ENCODE assay signal across 8 cellular contexts in the genomic region with DNA sequence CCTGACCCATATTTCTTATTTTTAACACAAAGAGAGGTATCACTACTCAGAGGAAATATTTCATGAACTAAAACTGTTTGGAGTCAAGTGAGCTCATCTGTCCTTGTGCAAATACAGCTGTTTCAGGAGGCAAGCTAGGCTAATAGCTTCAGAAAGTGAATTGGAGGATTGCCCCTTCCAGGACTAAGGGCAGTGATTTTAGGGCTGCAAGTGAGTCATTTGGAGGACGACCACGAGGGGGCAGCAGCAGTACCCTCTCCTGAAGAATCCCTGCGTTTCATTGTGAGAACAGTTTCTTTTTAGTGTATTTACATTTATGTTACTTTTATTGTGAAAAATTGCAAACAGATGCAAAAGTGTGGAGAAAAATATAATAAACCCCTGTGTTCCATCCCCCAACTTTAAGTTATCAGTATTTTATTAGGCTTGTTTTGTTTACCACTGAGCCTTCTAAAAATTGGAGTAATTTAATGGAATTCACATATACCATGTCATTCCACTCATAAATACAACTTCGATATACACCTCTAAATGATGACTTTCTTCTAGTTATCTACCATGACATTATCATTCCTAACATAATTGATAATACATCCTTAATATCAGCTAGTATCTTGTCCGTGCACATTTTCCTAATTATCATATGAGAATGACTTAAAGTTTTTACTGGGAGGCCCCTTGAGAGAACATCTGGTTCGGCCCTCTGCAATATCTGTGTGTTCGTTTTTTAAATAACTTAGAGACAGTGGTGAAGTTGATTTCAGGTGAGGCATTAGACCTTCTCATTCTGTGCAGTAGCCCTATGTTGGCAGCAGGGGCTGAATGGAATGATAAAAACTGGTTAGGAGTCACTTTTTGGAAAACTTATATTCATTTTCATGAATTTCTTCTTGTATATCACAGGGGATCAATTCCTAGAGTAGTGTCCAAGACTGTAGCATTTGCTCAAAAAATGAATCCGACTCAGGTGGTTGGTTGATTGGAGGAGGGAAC. TPM values are rescaled to one million over a fixed set of nuclear protein-coding genes. Genes with fewer than 3 reads are reported as not detected.
DNase-seq lines count a peak whose midpoint lies in the region; ATAC-seq, FAIRE-seq and TF ChIP-seq lines count a peak whose summit lies in the region.

No MANE protein-coding gene starts in this region.

- H3K9ac ChIP-seq in K562 (ENCODE audit: insufficient read depth in 1 of 2, low read depth in 2 of 2, low read length in 2 of 2): no peak overlapping the region

- H3K9me1 ChIP-seq in K562 (ENCODE audit: control insufficient read depth, insufficient read depth, low read length): no peaks in the 10 kb centered on the region

- peak; percentile 4 to 63 for DNase-seq in NCI-H524 (lab: John Stamatoyannopoulos, UW)
- DNase-seq in NCI-H524 treated with DMSO at 0.1 percent for 48 hours (lab: John Stamatoyannopoulos, UW): no peak
- peak; percentile 77 for DNase-seq in NCI-H146 treated with DMSO at 0.1 percent for 48 hours (lab: John Stamatoyannopoulos, UW; ENCODE audit: unreplicated experiment)
- DNase-seq in UCSD-AML1 (lab: John Stamatoyannopoulos, UW; ENCODE audit: unreplicated experiment): peak; percentile 75
- peak; percentile 61 to 73 (median 66) for DNase-seq in K562 (ENCODE audit: extremely low read depth in 1 of 4, low spot score in 3 of 4)
- DNase-seq in iPS DF 6.9 (ENCODE audit: low read depth, low spot score): peak; percentile 70
- DNase-seq in stimulated activated CD4-positive, alpha-beta T cell treated with anti-CD3 and anti-CD28 coated beads, Interleukin-12 subunit alpha, Interleukin-12 subunit beta, amount 100 ng/mL, for 24 hours (ENCODE audit: low read depth in 2 of 2): peak; percentile 51 to 79

- no peak for TF ChIP-seq EP300 in K562 (IDR thresholded peaks at IDR 0.05; ENCODE audit: low read length)

- peak; percentile 68 for FAIRE-seq in K562 (lab: Jason Lieb, UNC)

- peak; percentile 60 to 73 for TF ChIP-seq RAD21 in K562 (CRISPR knock-in tag; conservative IDR thresholded peaks at IDR 0.05 in 1 of 2, IDR thresholded peaks at IDR 0.05 in 1 of 2)

- no peaks in the 10 kb centered on the region for H3K79me2 ChIP-seq in K562 (ENCODE audit: control insufficient read depth, insufficient read depth, low read length)

- no peaks in the 10 kb centered on the region for H3K27me3 ChIP-seq in K562 (ENCODE audit: control insufficient read depth in 2 of 2, insufficient read depth in 2 of 2, low read length in 2 of 2)
- no peaks in the 10 kb centered on the region for H3K27me3 ChIP-seq in iPS DF 6.9 (ENCODE audit: control insufficient read depth, insufficient read depth, low read length)

- H3K4me3 ChIP-seq in K562 (no peak overlapping the region), iPS DF 6.9 (ENCODE audit: low read length) (no peak overlapping the region)

- TF ChIP-seq POLR2A in K562 (conservative IDR thresholded peaks at IDR 0.05): no peak

- intact Hi-C loops in K562 (cut with micrococcal nuclease): loop anchor here (2.0 kb wide), 1 partner anchor 33 kb away; no protein-coding TSS in a partner anchor

- WGBS in K562 (ENCODE audit: insufficient coverage, low coverage, missing lambda C conversion rate): 27% methylated on average over 8 of the region's 8 CpGs
- 100% methylated on average over 1 of the region's 8 CpGs for WGBS in iPS DF 6.9 (ENCODE audit: insufficient coverage, insufficient read length)

- POLR2A ChIA-PET in K562 (lab: Yijun Ruan, JAX): no interaction called here

- no peak overlapping the region for H3K4me2 ChIP-seq in K562 (ENCODE audit: insufficient read depth, low read length)

- in situ Hi-C loops in K562 (cut with MboI): loop anchor here (5.0 kb wide), 1 partner anchor 36 kb away; a partner anchor contains a TSS

- H3K4me1 ChIP-seq in K562 (replicated peaks in 1 of 2; ENCODE audit: control insufficient read depth in 2 of 2, insufficient read depth in 2 of 2, low read length in 2 of 2) (peaks cover 0 to under 1% of the 10 kb centered on the region in 2 experiments; a peak in 1 of 5 replicates), iPS DF 6.9 (ENCODE audit: control insufficient read depth, insufficient read depth, low read length) (no peaks in the 10 kb centered on the region)

- peak; percentile 73 to 74 (median 73) for TF ChIP-seq CTCF in K562 (IDR thresholded peaks at IDR 0.05 in 2 of 3, conservative IDR thresholded peaks at IDR 0.05 in 1 of 3; ENCODE audit: insufficient read depth in 2 of 3, low read depth in 1 of 3, low read length in 3 of 3)

- H3K27ac ChIP-seq in K562 (ENCODE audit: extremely low read depth, low read depth, low read length) (no peak overlapping the region), iPS DF 6.9 (ENCODE audit: low read length) (no peak overlapping the region)

- BruUV-seq in K562 (replicated peaks; lab: Mats Ljungman, UMichigan): no TSS peak

- CTCF ChIA-PET in K562 (lab: Yijun Ruan, JAX; ENCODE audit: low intra/inter-chr PET ratio): interaction anchor here (2.3 kb wide), 1 partner anchor 32 kb away, joined by 18 read pairs; no protein-coding TSS in a partner anchor

- H3K36me3 ChIP-seq in K562 (ENCODE audit: control insufficient read depth, insufficient read depth, low read length) (peaks cover 52% of the 10 kb centered on the region), iPS DF 6.9 (ENCODE audit: control insufficient read depth, insufficient read depth, low read length) (peaks cover 6% of the 10 kb centered on the region; the same call in 1 of the 2 replicates)

- H4K20me1 ChIP-seq in K562 (replicated peaks; ENCODE audit: control insufficient read depth, insufficient read depth, low read length): no peaks in the 10 kb centered on the region

- ATAC-seq in K562 (peak; percentile 79), GM21737 (IDR thresholded peaks at IDR 0.05; ENCODE audit: unreplicated experiment) (no peak)

- H2AFZ ChIP-seq in K562 (ENCODE audit: low read depth, low read length): no peak overlapping the region

- H3K9me3 ChIP-seq in K562 (replicated peaks; ENCODE audit: control insufficient read depth, insufficient read depth, low read depth, low read length) (no peaks in the 10 kb centered on the region), iPS DF 6.9 (ENCODE audit: control insufficient read depth, insufficient read depth, low read length) (no peaks in the 10 kb centered on the region)

RNA-seq across cellular contexts. Expression of a gene that starts 13.7 kb away (rescaled TPM):
- total RNA-seq in K562 (2011; cell fraction: chromatin; rRNA removed; ENCODE audit: low replicate concordance): 4.7 and 7.3 TPM in 2 replicates
- total RNA-seq in K562 (2011; cell fraction: nucleolus; rRNA removed): 4.7 and 4.9 TPM in 2 replicates
- 4.8 and 7.8 TPM in 2 replicates for total RNA-seq in K562 (2011; cell fraction: nucleoplasm; rRNA removed)
- 2.9 and 4.0 TPM in 2 replicates for total RNA-seq in K562 (2014; rRNA removed)
- total RNA-seq in K562 (2014; rRNA removed; fragmentation: Illumina TruSeq; extraction: Trizol): 1.9 and 2.1 TPM in 2 replicates
- total RNA-seq in K562 (2015; rRNA removed; fragmentation: Illumina TruSeq; extraction: Trizol): 2.4 and 2.5 TPM in 2 replicates
- total RNA-seq in K562 (2021): 6.6 and 6.8 TPM in 2 replicates
- polyA plus RNA-seq in K562 (2011; rRNA removed): 2.3 and 3.2 TPM in 2 replicates
- polyA plus RNA-seq in K562 (2011; cell fraction: cytosol; rRNA removed): 1.6 and 2.1 TPM in 2 replicates
- polyA plus RNA-seq in K562 (2011; cell fraction: nucleus; rRNA removed): 4.8 and 7.3 TPM in 2 replicates
- 5.1 and 6.6 TPM in 2 replicates for polyA plus RNA-seq in K562 (2012)
- 5.7 and 7.5 TPM in 2 replicates for polyA plus RNA-seq in K562 (2014; fragmentation: Illumina TruSeq; extraction: Trizol)
- 1 to 10 TPM; 1.0 to 1.1 TPM for polyA plus RNA-seq in K562 (2014; fragmentation: Nextera tagmentation; extraction: Ambion mirVana)
- 3.7 and 4.2 TPM in 2 replicates for polyA plus RNA-seq in K562 (2014; rRNA removed)
- polyA minus RNA-seq in K562 (2011; rRNA and poly(A)+ RNA removed): 2.2 TPM in 2 replicates
- polyA minus RNA-seq in K562 (2011; cell fraction: cytosol; rRNA and poly(A)+ RNA removed): 2.2 and 3.4 TPM in 2 replicates
- polyA minus RNA-seq in K562 (2011; cell fraction: nucleus; rRNA and poly(A)+ RNA removed): 1.6 and 2.4 TPM in 2 replicates

RNA-seq across cellular contexts. Expression of a gene that starts 19.9 kb away (rescaled TPM):
- total RNA-seq in K562 (2011; cell fraction: chromatin; rRNA removed; ENCODE audit: low replicate concordance): 8.0 and 9.9 TPM in 2 replicates
- 8.6 and 12.2 TPM in 2 replicates for total RNA-seq in K562 (2011; cell fraction: nucleolus; rRNA removed)
- 8.4 and 9.2 TPM in 2 replicates for total RNA-seq in K562 (2011; cell fraction: nucleoplasm; rRNA removed)
- total RNA-seq in K562 (2014; rRNA removed) (2.2 and 2.5 TPM in 2 replicates), K562 (2014; rRNA removed; fragmentation: Illumina TruSeq; extraction: Trizol) (3.7 and 3.8 TPM in 2 replicates), K562 (2015; rRNA removed; fragmentation: Illumina TruSeq; extraction: Trizol) (2.4 and 2.5 TPM in 2 replicates), K562 (2021) (3.5 and 3.9 TPM in 2 replicates)
- polyA plus RNA-seq in K562 (2011; rRNA removed) (3.6 and 9.5 TPM in 2 replicates), K562 (2014; fragmentation: Illumina TruSeq; extraction: Trizol) (7.0 and 7.2 TPM in 2 replicates), K562 (2014; fragmentation: Nextera tagmentation; extraction: Ambion mirVana) (10 to 100 TPM; 11.5 to 12.9 TPM), K562 (2014; rRNA removed) (4.7 and 5.3 TPM in 2 replicates)
- polyA plus RNA-seq in K562 (2011; cell fraction: cytosol; rRNA removed): 4.2 and 13.5 TPM in 2 replicates
- polyA plus RNA-seq in K562 (2011; cell fraction: nucleus; rRNA removed): 3.5 and 8.0 TPM in 2 replicates
- 4.2 and 4.7 TPM in 2 replicates for polyA plus RNA-seq in K562 (2012)
- 4.7 and 8.5 TPM in 2 replicates for polyA minus RNA-seq in K562 (2011; rRNA and poly(A)+ RNA removed)
- 0.64 and 5.8 TPM in 2 replicates for polyA minus RNA-seq in K562 (2011; cell fraction: cytosol; rRNA and poly(A)+ RNA removed)
- polyA minus RNA-seq in K562 (2011; cell fraction: nucleus; rRNA and poly(A)+ RNA removed): 1.8 and 2.4 TPM in 2 replicates

RNA-seq across cellular contexts. Expression of a gene that starts 35.8 kb away (rescaled TPM):
- total RNA-seq in K562 (2011; cell fraction: chromatin; rRNA removed; ENCODE audit: low replicate concordance): 30.9 and 56.0 TPM in 2 replicates
- 19.0 and 19.1 TPM in 2 replicates for total RNA-seq in K562 (2011; cell fraction: nucleolus; rRNA removed)
- total RNA-seq in K562 (2011; cell fraction: nucleoplasm; rRNA removed): 36.8 and 50.1 TPM in 2 replicates
- 21.7 and 21.9 TPM in 2 replicates for total RNA-seq in K562 (2014; rRNA removed)
- total RNA-seq in K562 (2014; rRNA removed; fragmentation: Illumina TruSeq; extraction: Trizol): 21.0 and 23.6 TPM in 2 replicates
- total RNA-seq in K562 (2015; rRNA removed; fragmentation: Illumina TruSeq; extraction: Trizol): 22.8 and 27.4 TPM in 2 replicates
- total RNA-seq in K562 (2021): 18.9 and 21.7 TPM in 2 replicates
- polyA plus RNA-seq in K562 (2011; rRNA removed): 19.1 and 20.9 TPM in 2 replicates
- 18.7 and 21.6 TPM in 2 replicates for polyA plus RNA-seq in K562 (2011; cell fraction: cytosol; rRNA removed)
- 31.6 and 38.3 TPM in 2 replicates for polyA plus RNA-seq in K562 (2011; cell fraction: nucleus; rRNA removed)
- 11.3 and 13.4 TPM in 2 replicates for polyA plus RNA-seq in K562 (2012)
- 17.1 and 18.1 TPM in 2 replicates for polyA plus RNA-seq in K562 (2014; fragmentation: Illumina TruSeq; extraction: Trizol)
- 10 to 100 TPM; 22.1 to 32.8 TPM for polyA plus RNA-seq in K562 (2014; fragmentation: Nextera tagmentation; extraction: Ambion mirVana)
- 19.0 and 22.5 TPM in 2 replicates for polyA plus RNA-seq in K562 (2014; rRNA removed)
- 26.2 and 32.6 TPM in 2 replicates for polyA minus RNA-seq in K562 (2011; rRNA and poly(A)+ RNA removed)
- polyA minus RNA-seq in K562 (2011; cell fraction: cytosol; rRNA and poly(A)+ RNA removed): 15.3 and 16.4 TPM in 2 replicates
- polyA minus RNA-seq in K562 (2011; cell fraction: nucleus; rRNA and poly(A)+ RNA removed): 11.2 and 28.4 TPM in 2 replicates
